ENCODE assay signal across 26 cellular contexts in genomic region chr12:32661706-32662105, GRCh38. TPM values are rescaled to one million over a fixed set of nuclear protein-coding genes. Genes with fewer than 3 reads are reported as not detected.
A peak's percentile ranks its signal among the peaks of the same experiment; 100 is the strongest.
DNase-seq lines count a peak whose midpoint lies in the region; ATAC-seq and TF ChIP-seq lines count a peak whose summit lies in the region.
"Had no signal": no experiment of that assay in that cellular context is flagged by ENCODE, and none has a peak within 500 bp of the region (broad histone marks: within the 10 kb centered on the region; RNA-seq: fewer than 3 reads in every experiment).

No MANE protein-coding gene starts in this region.

- no peaks in the 10 kb centered on the region for H3K36me3 Mint-ChIP-seq in progenitor cell of endocrine pancreas (ENCODE audit: insufficient read depth)
- H3K36me3 Mint-ChIP-seq: CD14-positive monocyte; CD8-positive, alpha-beta memory T cell had no signal

- peak overlapping the region; percentile 67 for H3K27ac Mint-ChIP-seq in progenitor cell of endocrine pancreas
- H3K27ac Mint-ChIP-seq: CD14-positive monocyte, H9 had no signal

- ATAC-seq in left ventricle myocardium superior (peak; percentile 50), right cardiac atrium (no peak)

- no peaks in the 10 kb centered on the region for H3K27me3 ChIP-seq in right cardiac atrium (ENCODE audit: control insufficient read depth, insufficient read depth)
- H3K27me3 ChIP-seq: BE2C had no signal

- no peak overlapping the region for H3K27ac ChIP-seq in right cardiac atrium (ENCODE audit: low read length)
- H3K27ac ChIP-seq: 22Rv1, GM23248, PC-9 had no signal

- H3K9me3 Mint-ChIP-seq in progenitor cell of endocrine pancreas (ENCODE audit: low read depth): no peaks in the 10 kb centered on the region
- H3K9me3 Mint-ChIP-seq: CD14-positive monocyte; CD8-positive, alpha-beta memory T cell; H9 had no signal

- H3K4me3 ChIP-seq in right cardiac atrium (ENCODE audit: low read length): no peak overlapping the region
- H3K4me3 ChIP-seq: GM23248, PC-9 had no signal

- intact Hi-C loops in left ventricle myocardium superior (cut with micrococcal nuclease): no loop called here
- intact Hi-C loops in right cardiac atrium (cut with DNase I): loop anchor here in 1 of 4 donors (5.0 to 10.0 kb wide), 2 partner anchors 207 to 294 kb away; no protein-coding TSS in a partner anchor

- peaks cover 3% of the 10 kb centered on the region for H3K27me3 Mint-ChIP-seq in progenitor cell of endocrine pancreas
- H3K27me3 Mint-ChIP-seq: CD8-positive, alpha-beta memory T cell had no signal

- H3K4me3 Mint-ChIP-seq in progenitor cell of endocrine pancreas (ENCODE audit: low read depth): no peak overlapping the region
- H3K4me3 Mint-ChIP-seq: CD14-positive monocyte; CD8-positive, alpha-beta memory T cell; H9 had no signal

- DNase-seq in DMS53 (lab: John Stamatoyannopoulos, UW) (peak; percentile 52), DMS53 treated with DMSO at 0.1 percent for 48 hours (lab: John Stamatoyannopoulos, UW; ENCODE audit: unreplicated experiment) (no peak), left ventricle myocardium superior (peak; percentile 48), right cardiac atrium (no peak), progenitor cell of endocrine pancreas (ENCODE audit: low spot score, unreplicated experiment) (no peak), cortex of kidney (lab: John Stamatoyannopoulos, UW) (no peak), NK-92 (lab: John Stamatoyannopoulos, UW; ENCODE audit: unreplicated experiment) (no peak)
- DNase-seq: ACHN; BE2C; CD8-positive, alpha-beta memory T cell; DMS 273 treated with DMSO at 0.1 percent for 48 hours; DND-41; GM23248; H9; Karpas-422; NCI-H1092; NCI-H1417 treated with DMSO at 0.1 percent for 48 hours; NCI-H187 treated with DMSO at 0.1 percent for 48 hours; NCI-H2171 treated with DMSO at 0.1 percent for 48 hours; NCI-H345; NCI-H510A treated with DMSO at 0.1 percent for 48 hours; NCI-H748 treated with DMSO at 0.1 percent for 48 hours; PC-9; SK-N-SH had no signal

- no peaks in the 10 kb centered on the region for H3K9me3 ChIP-seq in right cardiac atrium (ENCODE audit: control insufficient read depth, low read length)
- H3K9me3 ChIP-seq: BE2C, SK-N-SH had no signal

- H3K4me1 Mint-ChIP-seq in progenitor cell of endocrine pancreas (ENCODE audit: low read depth): no peaks in the 10 kb centered on the region
- H3K4me1 Mint-ChIP-seq: CD8-positive, alpha-beta memory T cell had no signal

- TF ChIP-seq CTCF in progenitor cell of endocrine pancreas (IDR thresholded peaks at IDR 0.05; ENCODE audit: unreplicated experiment): no peak

- H3K4me1 ChIP-seq in right cardiac atrium (ENCODE audit: control insufficient read depth, insufficient read depth, low read length): peaks cover 7% of the 10 kb centered on the region
- H3K4me1 ChIP-seq: BE2C had no signal

- 87% methylated on average over 7 of the region's 7 CpGs for WGBS in right cardiac atrium

RNA-seq across cellular contexts. Expression of gene DNM1L, which starts 17.4 kb away (rescaled TPM):
- total RNA-seq in left ventricle myocardium superior: 53.7 TPM
- 10 to 100 TPM; 52.0 to 73.0 (median 62.0) TPM for total RNA-seq in right cardiac atrium
- polyA plus RNA-seq in right cardiac atrium: 41.7 TPM
- total RNA-seq in progenitor cell of endocrine pancreas: 150 and 151 TPM in 2 replicates

Comparison
In these comparisons a context has a peak if more than half of its experiments do, and no peak if none do; other contexts are left out.
1. DNase-seq: peak in DMS53 (single experiment) and left ventricle myocardium superior (single experiment); none in DMS53 treated with DMSO at 0.1 percent for 48 hours (single experiment), right cardiac atrium (0 of 3), progenitor cell of endocrine pancreas (single experiment), cortex of kidney (single experiment) and NK-92 (single experiment).